8 cellular contexts compared by ENCODE assay signal in the genomic region with DNA sequence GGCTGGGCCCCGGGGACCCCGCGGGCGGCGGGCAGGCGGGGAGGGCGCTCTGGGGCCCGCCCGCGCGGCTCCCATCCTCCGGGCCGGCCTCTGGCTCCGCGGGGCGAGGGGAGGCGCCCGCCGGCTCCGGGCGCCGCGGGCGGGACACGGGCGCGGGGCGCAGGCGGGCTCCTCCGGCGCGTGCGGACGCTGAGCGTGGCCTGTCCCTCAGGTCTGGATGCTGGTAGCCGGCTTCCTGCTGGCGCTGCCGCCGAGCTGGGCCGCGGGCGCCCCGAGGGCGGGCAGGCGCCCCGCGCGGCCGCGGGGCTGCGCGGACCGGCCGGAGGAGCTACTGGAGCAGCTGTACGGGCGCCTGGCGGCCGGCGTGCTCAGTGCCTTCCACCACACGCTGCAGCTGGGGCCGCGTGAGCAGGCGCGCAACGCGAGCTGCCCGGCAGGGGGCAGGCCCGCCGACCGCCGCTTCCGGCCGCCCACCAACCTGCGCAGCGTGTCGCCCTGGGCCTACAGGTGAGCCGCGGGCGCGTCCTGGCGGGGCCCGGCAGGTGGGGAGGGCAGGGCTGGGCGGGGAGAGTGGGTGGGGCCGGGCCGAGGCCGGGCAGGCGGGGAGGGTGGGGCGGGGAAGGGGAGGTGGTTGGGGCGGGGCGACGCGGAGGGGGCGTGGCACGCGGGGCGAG. TPM values are rescaled to one million over a fixed set of nuclear protein-coding genes. Genes with fewer than 3 reads are reported as not detected.
A peak's percentile ranks its signal among the peaks of the same experiment; 100 is the strongest.
DNase-seq lines count a peak whose midpoint lies in the region; ATAC-seq and TF ChIP-seq lines count a peak whose summit lies in the region.

No MANE protein-coding gene starts in this region.

- TF ChIP-seq RAD21 in neural cell (conservative IDR thresholded peaks at IDR 0.05): peak; percentile 32

- no peaks in the 10 kb centered on the region for H3K79me2 ChIP-seq in OCI-LY3 (ENCODE audit: low read length)
- no peaks in the 10 kb centered on the region for H3K79me2 ChIP-seq in fibroblast of lung (ENCODE audit: control insufficient read depth, insufficient read depth, low read length)
- H3K79me2 ChIP-seq in neural cell (replicated peaks; ENCODE audit: insufficient read depth, low read length): no peaks in the 10 kb centered on the region

- H3K27me3 ChIP-seq in OCI-LY3 (ENCODE audit: low read depth, low read length) (no peaks in the 10 kb centered on the region), fibroblast of lung (ENCODE audit: control insufficient read depth, insufficient read depth, low read length) (no peaks in the 10 kb centered on the region), neural cell (ENCODE audit: insufficient read depth, low read depth, low read length) (no peaks in the 10 kb centered on the region), stomach (peaks cover 0 to 28% (median 0%) of the 10 kb centered on the region in 3 donors)

- in situ Hi-C loops in Caki2 (cut with HindIII; ENCODE audit: low pct_unique_long_range_greater_than_20kb, low sequenced_read_pairs): no loop called here

- H3K9me3 ChIP-seq in OCI-LY3 (ENCODE audit: insufficient read depth, low read length) (no peaks in the 10 kb centered on the region), fibroblast of lung (ENCODE audit: control insufficient read depth, insufficient read depth, low read depth, low read length) (no peaks in the 10 kb centered on the region), neural cell (ENCODE audit: low read length) (no peaks in the 10 kb centered on the region), stomach (no peaks in the 10 kb centered on the region)

- ATAC-seq in GM19395 (IDR thresholded peaks at IDR 0.05; ENCODE audit: unreplicated experiment) (peak; percentile 81), HG03460 (IDR thresholded peaks at IDR 0.05; ENCODE audit: unreplicated experiment) (peak; percentile 87)

- no peaks in the 10 kb centered on the region for H4K20me1 ChIP-seq in OCI-LY3 (ENCODE audit: insufficient read depth, low read length)
- H4K20me1 ChIP-seq in fibroblast of lung (ENCODE audit: control insufficient read depth, extremely low read depth, insufficient read depth, low read length): no peaks in the 10 kb centered on the region
- H4K20me1 ChIP-seq in neural cell (ENCODE audit: insufficient read depth): no peaks in the 10 kb centered on the region

- no peak overlapping the region for H3K27ac ChIP-seq in OCI-LY3 (ENCODE audit: low read length)
- H3K27ac ChIP-seq in fibroblast of lung (ENCODE audit: insufficient read depth, low read length): no peak overlapping the region
- H3K27ac ChIP-seq in neural cell (ENCODE audit: low read length): no peak overlapping the region
- peak overlapping the region in 3 of 5 donors; percentile 62 to 79 (median 72) for H3K27ac ChIP-seq in stomach

- 0 to 1% (median 0%) methylated on average over 3 to 91 of the region's 96 CpGs for WGBS in stomach, 5 donors

- H3K4me1 ChIP-seq in OCI-LY3 (ENCODE audit: low read length) (peaks cover 13% of the 10 kb centered on the region), fibroblast of lung (ENCODE audit: control insufficient read depth, extremely low read depth, insufficient read depth, low read length) (no peaks in the 10 kb centered on the region), stomach (peaks cover 7 to 23% (median 16%) of the 10 kb centered on the region in 4 donors)

- H3K9ac ChIP-seq in OCI-LY3 (ENCODE audit: low read length): no peak overlapping the region; the same call in 1 of the 2 replicates
- H3K9ac ChIP-seq in fibroblast of lung (ENCODE audit: insufficient read depth, low read length): peak overlapping the region; percentile 30
- peak overlapping the region; percentile 34 for H3K9ac ChIP-seq in neural cell (ENCODE audit: low read length)

- intact Hi-C loops in stomach (cut with DNase I; ENCODE audit: low total_unique reads): no loop called here

- H2AFZ ChIP-seq in OCI-LY3 (ENCODE audit: low read depth, low read length): no peak overlapping the region
- H2AFZ ChIP-seq in fibroblast of lung (ENCODE audit: low read length): no peak overlapping the region
- H2AFZ ChIP-seq in neural cell (ENCODE audit: low read depth, low read length): no peak overlapping the region

- H3K36me3 ChIP-seq in OCI-LY3 (replicated peaks; ENCODE audit: low read depth, low read length) (no peaks in the 10 kb centered on the region), fibroblast of lung (ENCODE audit: control insufficient read depth, insufficient read depth, low read length) (no peaks in the 10 kb centered on the region), neural cell (ENCODE audit: insufficient read depth, low read length) (no peaks in the 10 kb centered on the region), stomach (no peaks in the 10 kb centered on the region)

- no peak for TF ChIP-seq EP300 in neural cell (conservative IDR thresholded peaks at IDR 0.05; ENCODE audit: poor library complexity, severe bottlenecking)
- TF ChIP-seq EP300 in stomach (IDR thresholded peaks at IDR 0.05): no peak

- H3K4me3 ChIP-seq in OCI-LY3 (ENCODE audit: low read length) (peak overlapping the region; percentile 81), fibroblast of lung (replicated peaks in 1 of 4; ENCODE audit: control extremely low read depth in 1 of 4, insufficient read depth in 1 of 4, low read depth in 3 of 4, low read length in 4 of 4) (peak overlapping the region in 2 of 4 experiments; percentile 44 to 45), neural cell (ENCODE audit: low read length) (peak overlapping the region; percentile 44), stomach (peak overlapping the region; percentile 72 to 86 (median 74))

- H3K4me2 ChIP-seq in OCI-LY3 (ENCODE audit: low read length) (peak overlapping the region; percentile 47; the same call in 1 of the 2 replicates), fibroblast of lung (ENCODE audit: extremely low read depth, insufficient read depth, low read length) (peak overlapping the region; percentile 25), neural cell (ENCODE audit: low read length) (no peak overlapping the region)

- peak; percentile 39 for TF ChIP-seq CTCF in OCI-LY3 (IDR thresholded peaks at IDR 0.05; ENCODE audit: low read depth, low read length)
- peak; percentile 38 to 47 for TF ChIP-seq CTCF in fibroblast of lung (conservative IDR thresholded peaks at IDR 0.05 in 1 of 2, IDR thresholded peaks at IDR 0.05 in 1 of 2; ENCODE audit: low read depth in 1 of 2, low read length in 2 of 2)
- peak; percentile 68 for TF ChIP-seq CTCF in neural cell (IDR thresholded peaks at IDR 0.05; ENCODE audit: poor library complexity, severe bottlenecking)
- peak in 3 of 7 experiments; percentile 55 to 75 (median 71) for TF ChIP-seq CTCF in stomach (IDR thresholded peaks at IDR 0.05)

- DNase-seq in Caki2 (ENCODE audit: low read depth) (peak; percentile 59), fibroblast of lung (ENCODE audit: low read depth in 2 of 2) (peak; percentile 77 to 78), stomach (peak; percentile 84)
- peak; percentile 83 for DNase-seq in activated T-cell treated with anti-CD3 and anti-CD28 coated beads, Interleukin-2, amount 50 U/mL, for 1 hour

- no peak for TF ChIP-seq POLR2A in stomach (IDR thresholded peaks at IDR 0.05)

- H3F3A ChIP-seq in neural cell (ENCODE audit: insufficient read depth, low read length, poor library complexity, severe bottlenecking): no peaks in the 10 kb centered on the region

- H3K9me2 ChIP-seq in neural cell (ENCODE audit: insufficient read depth, low read length): no peaks in the 10 kb centered on the region

TF ChIP-seq in neural cell, 6 proteins besides CTCF, POLR2A, EP300 and RAD21:
- TF ChIP-seq EZH2 (IDR thresholded peaks at IDR 0.05; ENCODE audit: borderline replicate concordance, insufficient read depth, low read length, poor library complexity, severe bottlenecking) (no peak), MXI1 (conservative IDR thresholded peaks at IDR 0.05; ENCODE audit: poor library complexity, severe bottlenecking) (peak; percentile 62), TAF1 (IDR thresholded peaks at IDR 0.05; ENCODE audit: low read depth) (no peak), SMC3 (conservative IDR thresholded peaks at IDR 0.05; ENCODE audit: poor library complexity) (peak; percentile 40), POLR2AphosphoS5 (IDR thresholded peaks at IDR 0.05) (peak; percentile 69)
- TF ChIP-seq, protein P1, sequence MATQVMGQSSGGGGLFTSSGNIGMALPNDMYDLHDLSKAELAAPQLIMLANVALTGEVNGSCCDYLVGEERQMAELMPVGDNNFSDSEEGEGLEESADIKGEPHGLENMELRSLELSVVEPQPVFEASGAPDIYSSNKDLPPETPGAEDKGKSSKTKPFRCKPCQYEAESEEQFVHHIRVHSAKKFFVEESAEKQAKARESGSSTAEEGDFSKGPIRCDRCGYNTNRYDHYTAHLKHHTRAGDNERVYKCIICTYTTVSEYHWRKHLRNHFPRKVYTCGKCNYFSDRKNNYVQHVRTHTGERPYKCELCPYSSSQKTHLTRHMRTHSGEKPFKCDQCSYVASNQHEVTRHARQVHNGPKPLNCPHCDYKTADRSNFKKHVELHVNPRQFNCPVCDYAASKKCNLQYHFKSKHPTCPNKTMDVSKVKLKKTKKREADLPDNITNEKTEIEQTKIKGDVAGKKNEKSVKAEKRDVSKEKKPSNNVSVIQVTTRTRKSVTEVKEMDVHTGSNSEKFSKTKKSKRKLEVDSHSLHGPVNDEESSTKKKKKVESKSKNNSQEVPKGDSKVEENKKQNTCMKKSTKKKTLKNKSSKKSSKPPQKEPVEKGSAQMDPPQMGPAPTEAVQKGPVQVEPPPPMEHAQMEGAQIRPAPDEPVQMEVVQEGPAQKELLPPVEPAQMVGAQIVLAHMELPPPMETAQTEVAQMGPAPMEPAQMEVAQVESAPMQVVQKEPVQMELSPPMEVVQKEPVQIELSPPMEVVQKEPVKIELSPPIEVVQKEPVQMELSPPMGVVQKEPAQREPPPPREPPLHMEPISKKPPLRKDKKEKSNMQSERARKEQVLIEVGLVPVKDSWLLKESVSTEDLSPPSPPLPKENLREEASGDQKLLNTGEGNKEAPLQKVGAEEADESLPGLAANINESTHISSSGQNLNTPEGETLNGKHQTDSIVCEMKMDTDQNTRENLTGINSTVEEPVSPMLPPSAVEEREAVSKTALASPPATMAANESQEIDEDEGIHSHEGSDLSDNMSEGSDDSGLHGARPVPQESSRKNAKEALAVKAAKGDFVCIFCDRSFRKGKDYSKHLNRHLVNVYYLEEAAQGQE (IDR thresholded peaks at IDR 0.05; ENCODE audit: borderline replicate concordance): no peak

RNA-seq across cellular contexts. Expression of a gene that starts 0.4 kb away (rescaled TPM):
- 0.07 and 0.12 TPM in 2 replicates for total RNA-seq in Caki2 (2014; rRNA removed; shearing (Covaris generic); ENCODE audit: low replicate concordance)
- total RNA-seq in fibroblast of lung (2.3 and 3.1 TPM in 2 replicates), stomach (1 to 10 TPM in 3 of 5 donors, under 1 TPM in 1, not detected in 1; 0.45 to 3.5 (median 2.1) TPM)
- polyA plus RNA-seq in fibroblast of lung (1.2 and 1.5 TPM in 2 replicates), neural cell (14.5 and 17.5 TPM in 2 replicates), stomach (under 1 TPM in 2 of 3 donors, not detected in 1; 0.65 to 0.68 TPM)
- polyA plus RNA-seq in fibroblast of lung (2012): 5.9 and 6.9 TPM in 2 replicates
- polyA minus RNA-seq in fibroblast of lung (ENCODE audit: low replicate concordance) (0.43 TPM in 1 of 2 replicates, not detected in the other), neural cell (14.1 and 15.3 TPM in 2 replicates)

Comparison
In these comparisons a context has a peak if more than half of its experiments do, and no peak if none do; other contexts are left out.
1. H3K27ac ChIP-seq: peak in stomach (3 of 5); none in OCI-LY3 (single experiment), fibroblast of lung (single experiment) and neural cell (single experiment).
2. Peak in every context shown above with its lines, with median percentiles within 50 percentile points of each other: DNase-seq.